In the genomic region with DNA sequence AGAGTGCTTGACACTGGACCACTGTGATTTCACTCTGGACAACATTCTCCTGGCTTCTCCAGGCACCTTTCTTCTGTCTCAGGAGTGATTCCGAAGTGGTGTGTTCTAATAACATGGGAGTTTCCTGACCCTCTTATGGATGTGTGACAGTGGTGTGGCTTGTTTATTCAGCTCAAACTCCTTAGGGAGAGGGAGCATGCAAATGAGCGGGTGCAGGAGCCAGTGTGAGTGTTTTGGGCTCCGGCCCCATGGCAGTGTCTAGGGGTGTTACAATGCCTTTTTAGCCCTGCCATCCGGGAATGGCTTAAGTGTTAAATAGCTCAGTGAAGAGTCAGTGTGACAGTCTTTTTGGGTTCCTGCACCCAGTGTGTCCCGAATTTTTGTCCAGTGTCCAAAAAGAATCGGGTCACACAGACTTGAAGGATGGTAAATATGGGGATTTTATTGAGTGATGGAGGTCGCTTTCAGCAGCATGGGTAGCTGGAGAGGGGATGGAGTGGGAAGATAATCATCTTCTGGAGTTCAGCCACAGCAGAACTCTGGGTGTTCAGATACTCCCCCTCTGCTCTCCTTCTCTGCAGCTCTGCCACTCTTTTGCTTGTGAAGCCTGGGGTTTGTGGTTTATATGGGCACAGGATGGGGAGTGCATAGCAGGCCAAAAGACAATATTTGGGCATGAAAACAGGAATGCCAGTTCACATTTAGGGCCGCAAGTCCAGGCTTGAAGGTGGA, we compare ENCODE assay signal across 16 cellular contexts.
"Had no signal": no experiment of that assay in that cellular context is flagged by ENCODE, and none has a peak within 500 bp of the region (broad histone marks: within the 10 kb centered on the region; RNA-seq: fewer than 3 reads in every experiment).

No MANE protein-coding gene starts in this region.

- H3K9me3 ChIP-seq: esophagus squamous epithelium, spleen, upper lobe of left lung had no signal

- DNase-seq: activated CD4-positive, alpha-beta memory T cell treated with anti-CD3 and anti-CD28 coated beads for 36 hours; activated gamma-delta T cell; activated T-cell treated with anti-CD3 and anti-CD28 coated beads, Interleukin-2, amount 50 U/mL, for 48 hours; dorsolateral prefrontal cortex; esophagus squamous epithelium; foreskin melanocyte; head of caudate nucleus; islet precursor cell; midbrain; spleen; stimulated activated CD4-positive, alpha-beta T cell treated with anti-CD3 and anti-CD28 coated beads, Interleukin-2, amount 100 ng/mL, for 24 hours; stimulated activated naive B cell treated with anti-CD40 and anti-IgM and Interleukin-4, amounts not matched to agents 10 μg/mL and 1 μg/mL and 100 μg/mL, for 72 hours; substantia nigra; SW 1271; upper lobe of left lung had no signal

- H3K4me3 ChIP-seq: dorsolateral prefrontal cortex, esophagus squamous epithelium, spleen, upper lobe of left lung had no signal

- H3K4me1 ChIP-seq: esophagus squamous epithelium, spleen, upper lobe of left lung had no signal

- H3K27me3 ChIP-seq: dorsolateral prefrontal cortex, esophagus squamous epithelium, spleen, upper lobe of left lung had no signal

- H3K27ac ChIP-seq: dorsolateral prefrontal cortex, esophagus squamous epithelium, spleen, upper lobe of left lung had no signal

- H3K36me3 ChIP-seq: esophagus squamous epithelium, spleen, upper lobe of left lung had no signal

- ATAC-seq: sciatic nerve; stimulated activated naive B cell treated with anti-CD40 and anti-IgM and Interleukin-4, amounts not matched to agents 10 μg/mL and 1 μg/mL and 100 μg/mL, for 72 hours had no signal
